In the genomic region with DNA sequence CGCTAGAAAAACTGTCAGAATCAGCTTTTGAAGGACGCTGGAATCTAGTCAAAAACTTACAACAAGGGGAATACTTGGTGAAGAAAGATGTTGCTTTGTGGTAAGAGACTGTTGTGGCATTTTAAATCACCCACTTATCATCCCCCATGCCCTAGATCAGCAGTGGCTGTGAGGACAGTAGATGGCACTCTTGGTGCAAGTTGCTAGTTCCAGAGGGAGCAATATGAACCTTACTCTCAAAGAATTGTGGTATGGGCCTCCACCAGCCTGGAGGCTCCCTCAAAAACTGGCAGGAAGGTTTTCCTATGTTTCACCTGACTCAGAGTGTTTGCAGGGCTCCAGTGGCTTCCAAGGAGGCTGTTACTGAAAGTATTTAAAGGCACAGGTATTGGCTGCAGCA, we compare ENCODE assay signal across 9 cellular contexts. TPM values are rescaled to one million over a fixed set of nuclear protein-coding genes. Genes with fewer than 3 reads are reported as not detected.
DNase-seq lines count a peak whose midpoint lies in the region; FAIRE-seq and TF ChIP-seq lines count a peak whose summit lies in the region.
"Had no signal": no experiment of that assay in that cellular context is flagged by ENCODE, and none has a peak within 500 bp of the region (broad histone marks: within the 10 kb centered on the region; RNA-seq: fewer than 3 reads in every experiment).

No MANE protein-coding gene starts in this region.

- no peaks in the 10 kb centered on the region for H3K36me3 Mint-ChIP-seq in HFFc6 (ENCODE audit: low read depth)
- H3K36me3 Mint-ChIP-seq in endothelial cell (ENCODE audit: low read depth, unreplicated experiment): no peaks in the 10 kb centered on the region
- no peaks in the 10 kb centered on the region for H3K36me3 Mint-ChIP-seq in activated T-helper 1 cell treated with anti-CD3 and anti-CD28 coated beads, Interleukin-12 subunit alpha, Interleukin-12 subunit beta, Interleukin-2, Interleukin-4 antibody, amounts not matched to agents 30 ng/mL and 10 ng/mL and 1 ng/mL, durations not matched to agents 14 hours and 24 hours and 36 hours (ENCODE audit: low read depth)
- H3K36me3 Mint-ChIP-seq: T-cell had no signal

- DNase-seq in EH (ENCODE audit: low read depth) (peak; percentile 66), HFFc6 (peak; percentile 43), RCC 7860 (ENCODE audit: low spot score) (peak; percentile 5), endothelial cell (ENCODE audit: low spot score) (peak; percentile 32), midbrain (lab: John Stamatoyannopoulos, UW) (peak; percentile 36), NCI-H2081 treated with DMSO at 0.1 percent for 48 hours (lab: John Stamatoyannopoulos, UW) (no peak)
- DNase-seq in activated T-helper 1 cell treated with anti-CD3 and anti-CD28 coated beads, Interleukin-12 subunit alpha, Interleukin-12 subunit beta, Interleukin-2, Interleukin-4 antibody, amounts not matched to agents 30 ng/mL and 10 ng/mL and 1 ng/mL, durations not matched to agents 14 hours and 24 hours and 36 hours (ENCODE audit: low spot score): no peak
- no peak for DNase-seq in activated CD8-positive, alpha-beta memory T cell treated with anti-CD3 and anti-CD28 coated beads, Interleukin-2, amount 50 U/mL, for 4 hours

- H3K9me3 Mint-ChIP-seq in HFFc6 (no peaks in the 10 kb centered on the region), endothelial cell (ENCODE audit: unreplicated experiment) (no peaks in the 10 kb centered on the region)
- no peaks in the 10 kb centered on the region for H3K9me3 Mint-ChIP-seq in activated T-helper 1 cell treated with anti-CD3 and anti-CD28 coated beads, Interleukin-12 subunit alpha, Interleukin-12 subunit beta, Interleukin-2, Interleukin-4 antibody, amounts not matched to agents 30 ng/mL and 10 ng/mL and 1 ng/mL, durations not matched to agents 14 hours and 24 hours and 36 hours
- H3K9me3 Mint-ChIP-seq: T-cell had no signal

- peak; percentile 65 for TF ChIP-seq CTCF in HFFc6 (IDR thresholded peaks at IDR 0.05)
- TF ChIP-seq CTCF in endothelial cell (IDR thresholded peaks at IDR 0.05; ENCODE audit: unreplicated experiment): no peak

- intact Hi-C loops in activated T-helper 1 cell treated with anti-CD3 and anti-CD28 coated beads, Interleukin-12 subunit alpha, Interleukin-12 subunit beta, Interleukin-2, Interleukin-4 antibody, amounts not matched to agents 30 ng/mL and 10 ng/mL and 1 ng/mL, durations not matched to agents 14 hours and 24 hours and 36 hours (cut with micrococcal nuclease): loop anchor here (1.0 kb wide), 1 partner anchor 167 kb away; no protein-coding TSS in a partner anchor

- H3K4me1 Mint-ChIP-seq in HFFc6 (ENCODE audit: low read depth): peaks cover 15% of the 10 kb centered on the region
- H3K4me1 Mint-ChIP-seq in endothelial cell (ENCODE audit: unreplicated experiment): peaks cover 4% of the 10 kb centered on the region
- no peaks in the 10 kb centered on the region for H3K4me1 Mint-ChIP-seq in activated T-helper 1 cell treated with anti-CD3 and anti-CD28 coated beads, Interleukin-12 subunit alpha, Interleukin-12 subunit beta, Interleukin-2, Interleukin-4 antibody, amounts not matched to agents 30 ng/mL and 10 ng/mL and 1 ng/mL, durations not matched to agents 14 hours and 24 hours and 36 hours (ENCODE audit: low read depth)
- H3K4me1 Mint-ChIP-seq: T-cell had no signal

- no peak overlapping the region for H3K4me3 Mint-ChIP-seq in HFFc6
- H3K4me3 Mint-ChIP-seq in endothelial cell (ENCODE audit: unreplicated experiment): no peak overlapping the region
- no peak overlapping the region for H3K4me3 Mint-ChIP-seq in activated T-helper 1 cell treated with anti-CD3 and anti-CD28 coated beads, Interleukin-12 subunit alpha, Interleukin-12 subunit beta, Interleukin-2, Interleukin-4 antibody, amounts not matched to agents 30 ng/mL and 10 ng/mL and 1 ng/mL, durations not matched to agents 14 hours and 24 hours and 36 hours
- H3K4me3 Mint-ChIP-seq: T-cell had no signal

- no peak for FAIRE-seq in RCC 7860 (lab: Jason Lieb, UNC)

- H3K27ac Mint-ChIP-seq in HFFc6 (no peak overlapping the region), endothelial cell (ENCODE audit: unreplicated experiment) (no peak overlapping the region)
- no peak overlapping the region for H3K27ac Mint-ChIP-seq in activated T-helper 1 cell treated with anti-CD3 and anti-CD28 coated beads, Interleukin-12 subunit alpha, Interleukin-12 subunit beta, Interleukin-2, Interleukin-4 antibody, amounts not matched to agents 30 ng/mL and 10 ng/mL and 1 ng/mL, durations not matched to agents 14 hours and 24 hours and 36 hours
- H3K27ac Mint-ChIP-seq: T-cell had no signal

- no peaks in the 10 kb centered on the region for H3K27me3 Mint-ChIP-seq in HFFc6 (ENCODE audit: insufficient read depth)
- no peaks in the 10 kb centered on the region for H3K27me3 Mint-ChIP-seq in endothelial cell (ENCODE audit: unreplicated experiment)
- no peaks in the 10 kb centered on the region for H3K27me3 Mint-ChIP-seq in activated T-helper 1 cell treated with anti-CD3 and anti-CD28 coated beads, Interleukin-12 subunit alpha, Interleukin-12 subunit beta, Interleukin-2, Interleukin-4 antibody, amounts not matched to agents 30 ng/mL and 10 ng/mL and 1 ng/mL, durations not matched to agents 14 hours and 24 hours and 36 hours (ENCODE audit: insufficient read depth)

RNA-seq across cellular contexts. Expression of a gene that starts 37.7 kb away (rescaled TPM):
- 10 to 100 TPM; 40.4 to 68.5 (median 48.1) TPM for total RNA-seq in HFFc6 (2021; fragmentation: NEBNext Ultra II Directional; extraction: Animal tissue kit (Norgen Biotek cat#: 25700))
- 32.4 TPM for total RNA-seq in endothelial cell (ENCODE audit: unreplicated experiment)
- total RNA-seq in activated T-helper 1 cell treated with anti-CD3 and anti-CD28 coated beads, Interleukin-12 subunit alpha, Interleukin-12 subunit beta, Interleukin-2, Interleukin-4 antibody, amounts not matched to agents 30 ng/mL and 10 ng/mL and 1 ng/mL, durations not matched to agents 14 hours and 24 hours and 36 hours: 0.08 and 0.20 TPM in 2 replicates

Comparison
In these comparisons a context has a peak if more than half of its experiments do, and no peak if none do; other contexts are left out.
1. DNase-seq: peak in EH (single experiment), HFFc6 (single experiment), RCC 7860 (single experiment), endothelial cell (single experiment) and midbrain (single experiment); none in activated T-helper 1 cell treated with anti-CD3 and anti-CD28 coated beads, Interleukin-12 subunit alpha, Interleukin-12 subunit beta, Interleukin-2, Interleukin-4 antibody, amounts not matched to agents 30 ng/mL and 10 ng/mL and 1 ng/mL, durations not matched to agents 14 hours and 24 hours and 36 hours (single experiment), NCI-H2081 treated with DMSO at 0.1 percent for 48 hours (single experiment) and activated CD8-positive, alpha-beta memory T cell treated with anti-CD3 and anti-CD28 coated beads, Interleukin-2, amount 50 U/mL, for 4 hours (single experiment).
2. RNA of a gene that starts 37.7 kb away (total RNA-seq): 40.4 to 68.5 TPM in HFFc6 and 32.4 TPM in endothelial cell (single experiment); 0.08 to 0.20 TPM in activated T-helper 1 cell treated with anti-CD3 and anti-CD28 coated beads, Interleukin-12 subunit alpha, Interleukin-12 subunit beta, Interleukin-2, Interleukin-4 antibody, amounts not matched to agents 30 ng/mL and 10 ng/mL and 1 ng/mL, durations not matched to agents 14 hours and 24 hours and 36 hours; every median in the first group is over 10 times any median in the second.